ENCODE assay signal across 28 cellular contexts in the genomic region with DNA sequence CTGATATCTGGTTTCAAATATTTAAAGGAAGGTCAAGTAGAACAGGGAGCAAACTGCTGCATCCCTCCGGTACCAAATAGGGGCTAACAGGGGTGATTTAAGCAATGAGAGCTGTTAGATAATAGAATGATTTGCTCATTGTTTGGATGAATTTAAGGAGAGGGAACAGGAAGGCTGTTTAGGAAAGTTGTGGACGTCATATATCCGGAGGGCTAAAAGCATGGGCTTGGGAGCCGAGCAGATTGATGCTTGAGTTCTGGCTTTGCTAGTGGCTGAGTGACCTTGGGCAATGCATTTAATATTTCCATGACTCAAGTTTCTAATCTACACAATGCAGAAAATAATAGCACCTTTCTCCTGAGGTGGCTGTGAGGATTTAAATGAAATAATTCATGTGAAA.
"Had no signal": no experiment of that assay in that cellular context is flagged by ENCODE, and none has a peak within 500 bp of the region (broad histone marks: within the 10 kb centered on the region; RNA-seq: fewer than 3 reads in every experiment).

No MANE protein-coding gene starts in this region.

- H3K9me3 Mint-ChIP-seq: memory B cell; natural killer cell treated with Interleukin-12 subunit alpha and Interleukin-12 subunit beta and Interleukin-15 and Interleukin-18, amount 100 ng/mL, for 72 hours; neural crest cell; stimulated activated effector memory CD8-positive, alpha-beta T cell treated with anti-CD3 and anti-CD28 coated beads, Interleukin-12 subunit alpha, Interleukin-12 subunit beta, amount 100 ng/mL, for 72 hours; stimulated activated naive CD8-positive, alpha-beta T cell treated with anti-CD3 and anti-CD28 coated beads, Interleukin-15, Interleukin-2, amounts not matched to agents 100 ng/mL and 50 ng/mL, for 24 hours; type B pancreatic cell had no signal

- H3K36me3 Mint-ChIP-seq: memory B cell; stimulated activated effector memory CD8-positive, alpha-beta T cell treated with anti-CD3 and anti-CD28 coated beads, Interleukin-12 subunit alpha, Interleukin-12 subunit beta, amount 100 ng/mL, for 72 hours; type B pancreatic cell had no signal

- H3K27ac Mint-ChIP-seq: memory B cell; stimulated activated effector memory CD8-positive, alpha-beta T cell treated with anti-CD3 and anti-CD28 coated beads, Interleukin-12 subunit alpha, Interleukin-12 subunit beta, amount 100 ng/mL, for 72 hours; stimulated activated naive CD8-positive, alpha-beta T cell treated with anti-CD3 and anti-CD28 coated beads, Interleukin-15, Interleukin-2, amounts not matched to agents 100 ng/mL and 50 ng/mL, for 24 hours; type B pancreatic cell had no signal

- H3K4me1 ChIP-seq: pancreas, prostate gland, uterus had no signal

- H3K36me3 ChIP-seq: left ventricle myocardium inferior, pancreas, prostate gland, spleen, suprapubic skin, thoracic aorta, tibial artery, uterus had no signal

- H3K4me3 Mint-ChIP-seq: memory B cell; naive thymus-derived CD4-positive, alpha-beta T cell; neural crest cell; stimulated activated effector memory CD8-positive, alpha-beta T cell treated with anti-CD3 and anti-CD28 coated beads, Interleukin-12 subunit alpha, Interleukin-12 subunit beta, amount 100 ng/mL, for 72 hours; stimulated activated naive CD8-positive, alpha-beta T cell treated with anti-CD3 and anti-CD28 coated beads, Interleukin-15, Interleukin-2, amounts not matched to agents 100 ng/mL and 50 ng/mL, for 24 hours; type B pancreatic cell had no signal

- H3K4me3 ChIP-seq: hepatocyte, left ventricle myocardium inferior, lung, mucosa of descending colon, pancreas, prostate gland, skin epidermis, spleen, suprapubic skin, thoracic aorta, tibial artery, uterus had no signal

- ATAC-seq: mucosa of descending colon; naive thymus-derived CD4-positive, alpha-beta T cell; natural killer cell treated with Interleukin-12 subunit alpha and Interleukin-12 subunit beta and Interleukin-15 and Interleukin-18, amount 100 ng/mL, for 72 hours; pancreas; sciatic nerve; stimulated activated effector memory CD8-positive, alpha-beta T cell treated with anti-CD3 and anti-CD28 coated beads, Interleukin-12 subunit alpha, Interleukin-12 subunit beta, amount 100 ng/mL, for 72 hours had no signal

- DNase-seq: islet precursor cell; left ventricle myocardium inferior; midbrain; mucosa of descending colon; naive thymus-derived CD4-positive, alpha-beta T cell; nucleus accumbens; pancreas; posterior cingulate gyrus; retina; right cardiac atrium; spleen; stimulated activated CD4-positive, alpha-beta T cell treated with anti-CD3 and anti-CD28 coated beads, Interleukin-4, amount 100 ng/mL, for 24 hours; stimulated activated naive CD4-positive, alpha-beta T cell; tibial artery; uterus had no signal

- H2AFZ ChIP-seq: hepatocyte had no signal

- H3K27ac ChIP-seq: hepatocyte, left ventricle myocardium inferior, pancreas, prostate gland, skin epidermis, spleen, suprapubic skin, thoracic aorta, uterus had no signal

- H3K4me2 ChIP-seq: hepatocyte had no signal

- H3K27me3 ChIP-seq: hepatocyte, pancreas, suprapubic skin, tibial artery, uterus had no signal

- H3K79me2 ChIP-seq: hepatocyte had no signal
